15 cellular contexts compared by ENCODE assay signal in the genomic region with DNA sequence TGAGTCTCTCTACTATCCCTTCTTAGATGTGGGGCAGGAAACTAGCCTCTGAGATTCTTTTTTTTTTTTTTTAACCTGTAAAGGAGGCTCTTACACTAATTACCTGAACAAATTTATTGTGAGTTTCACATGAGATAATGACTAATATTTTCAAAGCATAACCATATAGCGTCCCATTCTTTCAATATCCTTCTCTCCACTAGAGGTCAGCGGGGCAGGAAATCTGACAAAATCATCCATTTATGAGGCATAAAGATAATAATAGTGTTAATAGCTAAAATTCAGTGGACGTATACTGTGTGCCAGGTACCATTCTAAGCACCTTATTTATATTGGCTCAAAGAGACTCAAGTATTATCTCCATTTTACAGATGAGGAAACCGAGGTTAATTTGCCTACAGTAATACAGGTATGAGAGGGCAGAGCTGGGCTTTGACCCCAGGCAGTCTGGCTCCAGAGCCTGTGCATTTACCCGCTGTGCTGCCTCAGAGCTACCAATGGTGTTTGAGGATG. TPM values are rescaled to one million over a fixed set of nuclear protein-coding genes. Genes with fewer than 3 reads are reported as not detected.
DNase-seq lines count a peak whose midpoint lies in the region; ATAC-seq and TF ChIP-seq lines count a peak whose summit lies in the region.
"Had no signal": no experiment of that assay in that cellular context is flagged by ENCODE, and none has a peak within 500 bp of the region (broad histone marks: within the 10 kb centered on the region; RNA-seq: fewer than 3 reads in every experiment).

No MANE protein-coding gene starts in this region.

- no peak overlapping the region for H2BK20ac ChIP-seq in H9 (ENCODE audit: low read depth, low read length, poor library complexity, severe bottlenecking)

- H2AFZ ChIP-seq in H9 (ENCODE audit: low read length) (no peak overlapping the region), SU-DHL-6 (ENCODE audit: low read depth, low read length, severe bottlenecking) (no peak overlapping the region)

- H3K4ac ChIP-seq in H9 (ENCODE audit: low read depth, low read length) = no peak overlapping the region

- H3K79me2 ChIP-seq in H9 (ENCODE audit: insufficient read depth, low read length) = no peaks in the 10 kb centered on the region
- no peaks in the 10 kb centered on the region for H3K79me2 ChIP-seq in SU-DHL-6 (ENCODE audit: insufficient read depth, low read length)

- no peak overlapping the region for H3K18ac ChIP-seq in H9 (ENCODE audit: insufficient read length, low read depth, low read length)

- H2BK120ac ChIP-seq in H9 (ENCODE audit: low read depth, low read length, poor library complexity, severe bottlenecking) = no peak overlapping the region

- H3K9me2 ChIP-seq in SU-DHL-6 (replicated peaks; ENCODE audit: insufficient read depth, low read length) = no peaks in the 10 kb centered on the region

- H4K91ac ChIP-seq in H9 (ENCODE audit: insufficient read length, low read depth, low read length) = no peak overlapping the region

- H3K4me3 Mint-ChIP-seq in H9 = no peak overlapping the region
- H3K4me3 Mint-ChIP-seq: CD4-positive, alpha-beta memory T cell had no signal

- no peak overlapping the region for H2BK15ac ChIP-seq in H9 (ENCODE audit: low read depth, low read length)

- H3K9me3 ChIP-seq in H9 (ENCODE audit: control insufficient read depth, low read depth, low read length) (no peaks in the 10 kb centered on the region), SU-DHL-6 (ENCODE audit: insufficient read depth, low read length) (no peaks in the 10 kb centered on the region)
- H3K9me3 ChIP-seq: vagina had no signal

- H3K27me3 ChIP-seq in H9 (ENCODE audit: insufficient read depth, low read length) (no peaks in the 10 kb centered on the region), SU-DHL-6 (ENCODE audit: low read length) (no peaks in the 10 kb centered on the region)
- H3K27me3 ChIP-seq: vagina had no signal

- no peak overlapping the region for H3K14ac ChIP-seq in H9 (ENCODE audit: insufficient read depth, low read length)

- WGBS in H9 (ENCODE audit: extremely low coverage, insufficient read length, low lambda C conversion rate) = no CpG with 5 or more reads among the region's 5 CpGs

- DNase-seq in AG09309 (ENCODE audit: low read depth) (no peak), H9 (no peak), fibroblast of villous mesenchyme (ENCODE audit: low read depth) (no peak), glomerular visceral epithelial cell (ENCODE audit: extremely low spot score) (no peak)
- no peak for DNase-seq in activated CD4-positive, alpha-beta T cell treated with anti-CD3 and anti-CD28 coated beads, Interleukin-2, amount 50 U/mL, for 48 hours
- DNase-seq: amniotic stem cell; CD4-positive, alpha-beta memory T cell; naive B cell; NCI-H2227 treated with DMSO at 0.1 percent for 48 hours had no signal

- H3K4me1 Mint-ChIP-seq in H9 = peaks cover 0 to 3% of the 10 kb centered on the region in 2 experiments; a peak in 2 of 4 replicates
- H3K4me1 Mint-ChIP-seq: CD4-positive, alpha-beta memory T cell had no signal

- TF ChIP-seq CTCF in AG09309 (IDR thresholded peaks at IDR 0.05; ENCODE audit: control insufficient read depth, insufficient read depth, low read depth, low read length, missing control alignments) (peak; percentile 40), H9 (conservative IDR thresholded peaks at IDR 0.05) (peak; percentile 54), SU-DHL-6 (IDR thresholded peaks at IDR 0.05; ENCODE audit: insufficient read depth, low read length, poor library complexity, severe bottlenecking) (peak; percentile 39), fibroblast of villous mesenchyme (IDR thresholded peaks at IDR 0.05; ENCODE audit: insufficient read depth, low read depth, low read length) (peak; percentile 36)

- no peak overlapping the region for H3K56ac ChIP-seq in H9 (ENCODE audit: insufficient read length, low read depth, low read length)

- no peaks in the 10 kb centered on the region for H3K4me1 ChIP-seq in H9 (ENCODE audit: insufficient read depth, low read length)
- H3K4me1 ChIP-seq: vagina had no signal

- no peak for ATAC-seq in HG03460 (IDR thresholded peaks at IDR 0.05; ENCODE audit: unreplicated experiment)
- ATAC-seq in HG03196 (IDR thresholded peaks at IDR 0.05; ENCODE audit: unreplicated experiment) = no peak

- H3K79me1 ChIP-seq in H9 (ENCODE audit: insufficient read depth, low read depth, low read length, poor library complexity, severe bottlenecking) = no peaks in the 10 kb centered on the region

- H3K27ac ChIP-seq in H9 (ENCODE audit: insufficient read length, low read depth, low read length) (no peak overlapping the region), SU-DHL-6 (ENCODE audit: low read depth, low read length) (no peak overlapping the region)
- H3K27ac ChIP-seq: RWPE1, vagina had no signal

- no peak overlapping the region for H3K4me2 ChIP-seq in H9 (ENCODE audit: insufficient read depth, insufficient read length, low read length)
- no peak overlapping the region for H3K4me2 ChIP-seq in SU-DHL-6 (ENCODE audit: low read depth, low read length, poor library complexity, severe bottlenecking)
- H3K4me2 ChIP-seq: smooth muscle cell had no signal

- H3K27ac Mint-ChIP-seq in H9 = no peak overlapping the region

- H3K23ac ChIP-seq in H9 (ENCODE audit: insufficient read length, low read depth, low read length) = no peak overlapping the region

- H3F3A ChIP-seq in SU-DHL-6 (ENCODE audit: insufficient read depth) = no peaks in the 10 kb centered on the region

- peaks cover 6 to 11% of the 10 kb centered on the region in 2 experiments for H3K9me3 Mint-ChIP-seq in H9

- H3K36me3 Mint-ChIP-seq in H9 (ENCODE audit: insufficient read depth in 1 of 3, low read depth in 3 of 3) = peaks cover 0 to 11% (median 6%) of the 10 kb centered on the region in 3 experiments; a peak in 5 of 7 replicates
- H3K36me3 Mint-ChIP-seq: CD4-positive, alpha-beta memory T cell had no signal

- no peak overlapping the region for H2BK5ac ChIP-seq in H9 (ENCODE audit: insufficient read length, low read length)

- H3K4me3 ChIP-seq in AG09309 (ENCODE audit: control insufficient read depth, low read depth, low read length) = no peak overlapping the region
- no peak overlapping the region for H3K4me3 ChIP-seq in SU-DHL-6 (ENCODE audit: insufficient read depth, low read length, poor library complexity, severe bottlenecking)
- no peak overlapping the region for H3K4me3 ChIP-seq in fibroblast of villous mesenchyme (ENCODE audit: low read depth, low read length)
- H3K4me3 ChIP-seq: smooth muscle cell, vagina had no signal

- H4K20me1 ChIP-seq in H9 (ENCODE audit: control insufficient read depth, insufficient read depth, insufficient read length) (no peaks in the 10 kb centered on the region), SU-DHL-6 (ENCODE audit: low read depth, low read length) (no peaks in the 10 kb centered on the region)

- H4K8ac ChIP-seq in H9 (replicated peaks; ENCODE audit: insufficient read length, low read depth, low read length) = no peak overlapping the region

- H3K27me3 Mint-ChIP-seq in H9 (ENCODE audit: low read depth) = peaks cover 15% of the 10 kb centered on the region
- H3K27me3 Mint-ChIP-seq: CD4-positive, alpha-beta memory T cell; naive B cell had no signal

- H2AK5ac ChIP-seq in H9 (ENCODE audit: insufficient read length, low read length) = no peak overlapping the region

- no peak overlapping the region for H3K9ac ChIP-seq in H9 (ENCODE audit: extremely low read depth, insufficient read length, low read length)
- no peak overlapping the region for H3K9ac ChIP-seq in SU-DHL-6 (ENCODE audit: low read length)

- H2BK12ac ChIP-seq in H9 (ENCODE audit: insufficient read length, low read depth, low read length) = no peak overlapping the region

- H3K36me3 ChIP-seq in SU-DHL-6 (ENCODE audit: low read length) = no peaks in the 10 kb centered on the region
- H3K36me3 ChIP-seq: vagina had no signal

- H3T11ph ChIP-seq in H9 (ENCODE audit: low read length) = no peak overlapping the region

- no peak overlapping the region for H4K5ac ChIP-seq in H9 (ENCODE audit: insufficient read length, low read depth, low read length)

- no peaks in the 10 kb centered on the region for H3K23me2 ChIP-seq in H9 (ENCODE audit: insufficient read length, low read depth, low read length, poor library complexity, severe bottlenecking)

RNA-seq across cellular contexts. Expression of gene SMAD6, which starts 16.3 kb away (rescaled TPM):
- total RNA-seq in H9 (2021) (6.0 and 6.8 TPM in 2 replicates), fibroblast of villous mesenchyme (3.0 and 3.5 TPM in 2 replicates)
